In the genomic region with DNA sequence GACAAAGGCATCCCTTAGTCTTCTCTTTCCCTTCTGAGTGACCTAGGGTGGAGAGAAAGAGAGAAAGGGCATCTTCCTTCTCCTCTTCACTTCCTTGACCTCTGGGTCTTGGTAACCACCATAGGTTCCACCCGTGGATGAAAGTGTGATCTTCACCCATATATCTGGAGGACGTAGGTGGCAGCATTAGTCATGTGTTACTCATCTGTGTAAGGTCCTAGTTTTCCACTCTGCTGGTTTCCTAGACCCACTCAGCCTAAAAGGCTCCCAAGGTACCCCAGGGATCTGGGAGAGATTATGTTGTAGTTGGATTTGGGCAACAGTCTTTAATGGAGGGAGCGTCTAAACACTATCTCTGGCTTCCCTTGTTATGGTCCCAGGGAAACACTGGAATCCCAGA, we compare ENCODE assay signal across 27 cellular contexts. TPM values are rescaled to one million over a fixed set of nuclear protein-coding genes. Genes with fewer than 3 reads are reported as not detected.
DNase-seq lines count a peak whose midpoint lies in the region; FAIRE-seq lines count a peak whose summit lies in the region.
"Had no signal": no experiment of that assay in that cellular context is flagged by ENCODE, and none has a peak within 500 bp of the region (broad histone marks: within the 10 kb centered on the region; RNA-seq: fewer than 3 reads in every experiment).

No MANE protein-coding gene starts in this region.

- DNase-seq in EL, result peak; percentile 10
- DNase-seq in GM23248, result peak; percentile 50
- peak; percentile 77 for DNase-seq in RCC 7860 (ENCODE audit: low spot score)
- peak; percentile 69 for DNase-seq in kidney tubule cell (ENCODE audit: low spot score)
- no peak for DNase-seq in DMS153 (lab: John Stamatoyannopoulos, UW)
- no peak for DNase-seq in NCI-H748 treated with DMSO at 0.1 percent for 48 hours (lab: John Stamatoyannopoulos, UW)
- DNase-seq in HuH-7 (ENCODE audit: low spot score), result no peak
- DNase-seq: Caco-2; CD8-positive, alpha-beta T cell; DMS 273 treated with DMSO at 0.1 percent for 48 hours; DMS79 treated with DMSO at 0.1 percent for 48 hours; H9; HFFc6; NCI-H1092 treated with DMSO at 0.1 percent for 48 hours; NCI-H1436 treated with DMSO at 0.1 percent for 48 hours; NCI-H2029; NCI-H446; NCI-H524 treated with DMSO at 0.1 percent for 48 hours; NCI-H82; NK-92 treated with Interleukin-12 subunit alpha and Interleukin-12 subunit beta, amount 100 ng/mL, for 24 hours; PC-9; Right ventricle myocardium superior; RPMI8226 had no signal

- no peaks in the 10 kb centered on the region for H3K79me2 ChIP-seq in GM23248 (ENCODE audit: insufficient read depth)

- no peak overlapping the region for H3K4me3 ChIP-seq in GM23248
- H3K4me3 ChIP-seq: GM23338, PC-9, SJSA1 had no signal

- H3K27me3 ChIP-seq in GM23248 (replicated peaks; ENCODE audit: insufficient read depth), result no peaks in the 10 kb centered on the region
- H3K27me3 ChIP-seq: SJSA1 had no signal

- peaks cover 21% of the 10 kb centered on the region for H3K4me1 ChIP-seq in GM23248 (ENCODE audit: insufficient read depth)
- H3K4me1 ChIP-seq: Caco-2 had no signal

- H4K20me1 ChIP-seq in GM23248 (ENCODE audit: insufficient read depth), result no peaks in the 10 kb centered on the region

- no peak overlapping the region for H3K4me2 ChIP-seq in GM23248 (ENCODE audit: unreplicated experiment)
- H3K4me2 ChIP-seq: GM23338, PC-9 had no signal

- FAIRE-seq in RCC 7860 (lab: Jason Lieb, UNC), result peak; percentile 97
- FAIRE-seq: GM18507 had no signal

- H3K9me3 ChIP-seq in GM23248 (ENCODE audit: low read depth), result no peaks in the 10 kb centered on the region
- H3K9me3 ChIP-seq: Caco-2, SJSA1 had no signal

- no peaks in the 10 kb centered on the region for H3K9me2 ChIP-seq in GM23248 (ENCODE audit: insufficient read depth)

- H3F3A ChIP-seq in GM23248 (ENCODE audit: insufficient read depth), result peaks cover 12% of the 10 kb centered on the region; the same call in 1 of the 2 replicates

- H2AFZ ChIP-seq in GM23248, result no peak overlapping the region
- H2AFZ ChIP-seq: GM23338, PC-9 had no signal

- 6 to 27% methylated on average over 3 of the region's 3 CpGs for WGBS in GM23248 (ENCODE audit: low coverage in 1 of 2, low lambda C conversion rate in 2 of 2, missing lambda C conversion rate in 2 of 2), 2 experiments

- no peak overlapping the region for H3K27ac ChIP-seq in GM23248
- H3K27ac ChIP-seq: C4-2B, PC-9, SJSA1 had no signal

- no peak overlapping the region for H3K9ac ChIP-seq in GM23248

- no peaks in the 10 kb centered on the region for H3K36me3 ChIP-seq in GM23248 (ENCODE audit: low read depth)
- H3K36me3 ChIP-seq: SJSA1 had no signal

- in situ Hi-C loops in GM23248 (cut with MboI), result no loop called here

RNA-seq across cellular contexts. Expression of a gene that starts 45.5 kb away (rescaled TPM):
- total RNA-seq in GM23248 (2014; rRNA removed; shearing (Covaris generic)), result 0.89 and 1.5 TPM in 2 replicates
- 0.80 and 0.81 TPM in 2 replicates for polyA plus RNA-seq in GM23248 (2016; fragmentation: Nextera tagmentation; extraction: Ambion mirVana)
- total RNA-seq: PC-9 had no signal

Comparison
In these comparisons a context has a peak if more than half of its experiments do, and no peak if none do; other contexts are left out.
1. DNase-seq: peak in EL (single experiment), GM23248 (single experiment), RCC 7860 (single experiment) and kidney tubule cell (single experiment); none in DMS153 (single experiment), NCI-H748 treated with DMSO at 0.1 percent for 48 hours (single experiment) and HuH-7 (single experiment).